9 cellular contexts compared by ENCODE assay signal in genomic region chr4:114598191-114599121, GRCh38. TPM values are rescaled to one million over a fixed set of nuclear protein-coding genes. Genes with fewer than 3 reads are reported as not detected.
DNase-seq lines count a peak whose midpoint lies in the region; ATAC-seq, FAIRE-seq and TF ChIP-seq lines count a peak whose summit lies in the region.
"Had no signal": no experiment of that assay in that cellular context is flagged by ENCODE, and none has a peak within 500 bp of the region (broad histone marks: within the 10 kb centered on the region; RNA-seq: fewer than 3 reads in every experiment).

Gene UGT8, plus strand, starts transcription at chr4:114598807. Its CDS starts 24,074 bp downstream, at chr4:114622881.

- no peak within 1 kb of the TSS for H3K27ac Mint-ChIP-seq in stimulated activated naive CD8-positive, alpha-beta T cell treated with anti-CD3 and anti-CD28 coated beads, Interleukin-15, amount 100 ng/mL, for 72 hours

- peaks cover 56% of the 10 kb centered on the region for H3K27me3 Mint-ChIP-seq in stimulated activated naive CD8-positive, alpha-beta T cell treated with anti-CD3 and anti-CD28 coated beads, Interleukin-15, amount 100 ng/mL, for 72 hours

- DNase-seq in GM12891 (ENCODE audit: insufficient read length, low spot score) (peak; percentile 25), NCI-H1436 treated with DMSO at 0.1 percent for 48 hours (lab: John Stamatoyannopoulos, UW) (peak; percentile 7), epithelial cell of proximal tubule (ENCODE audit: low read depth) (no peak), mucosa of gallbladder (ENCODE audit: low spot score) (peak; percentile 62), D721Med (ENCODE audit: insufficient read length, low spot score) (no peak)
- peak; percentile 65 for DNase-seq in activated CD4-positive, alpha-beta T cell treated with anti-CD3 and anti-CD28 coated beads for 48 hours
- peak; percentile 26 to 41 for DNase-seq in stimulated activated naive CD8-positive, alpha-beta T cell treated with anti-CD3 and anti-CD28 coated beads, Interleukin-15, amount 100 ng/mL, for 72 hours

- H3K4me1 Mint-ChIP-seq in stimulated activated naive CD8-positive, alpha-beta T cell treated with anti-CD3 and anti-CD28 coated beads, Interleukin-15, amount 100 ng/mL, for 72 hours, result peaks cover 20% of the 10 kb centered on the region

- H3K4me3 Mint-ChIP-seq in stimulated activated naive CD8-positive, alpha-beta T cell treated with anti-CD3 and anti-CD28 coated beads, Interleukin-15, amount 100 ng/mL, for 72 hours, result peak within 1 kb of the TSS; percentile 76 to 83

- peak; percentile 41 for ATAC-seq in HG02571 (IDR thresholded peaks at IDR 0.05; ENCODE audit: unreplicated experiment)
- peak; percentile 72 for ATAC-seq in stimulated activated naive CD8-positive, alpha-beta T cell treated with anti-CD3 and anti-CD28 coated beads, Interleukin-15, amount 100 ng/mL, for 72 hours

- peak within 1 kb of the TSS; percentile 84 for H3K4me3 ChIP-seq in epithelial cell of proximal tubule (ENCODE audit: low read depth, low read length)

- no peak for TF ChIP-seq POLR2A in GM12891 (IDR thresholded peaks at IDR 0.05; ENCODE audit: low read depth, low read length)

- TF ChIP-seq CTCF in epithelial cell of proximal tubule (conservative IDR thresholded peaks at IDR 0.05; ENCODE audit: low read depth, low read length), result no peak
- no peak for TF ChIP-seq CTCF in D721Med (IDR thresholded peaks at IDR 0.05; ENCODE audit: insufficient read depth, missing control alignments)

- H3K9me3 Mint-ChIP-seq in stimulated activated naive CD8-positive, alpha-beta T cell treated with anti-CD3 and anti-CD28 coated beads, Interleukin-15, amount 100 ng/mL, for 72 hours, result no peaks in the 10 kb centered on the region

- FAIRE-seq in GM12891 (lab: Jason Lieb, UNC) (peak; percentile 84), D721Med (lab: Jason Lieb, UNC) (no peak)
- FAIRE-seq: endometrium had no signal

TF ChIP-seq in GM12891, 5 proteins besides CTCF, POLR2A, EP300 and RAD21:
- TF ChIP-seq PAX5 (IDR thresholded peaks at IDR 0.05; ENCODE audit: insufficient read depth, low read length, severe bottlenecking) (no peak), POU2F2 (IDR thresholded peaks at IDR 0.05; ENCODE audit: low read depth, low read length) (no peak), POLR2AphosphoS5 (IDR thresholded peaks at IDR 0.05; ENCODE audit: low read depth, low read length) (no peak), TAF1 (IDR thresholded peaks at IDR 0.05; ENCODE audit: low read depth, low read length) (no peak), SPI1 (IDR thresholded peaks at IDR 0.05; ENCODE audit: low read depth, low read length) (no peak)

RNA-seq across cellular contexts. Expression of gene UGT8, which starts in this region (rescaled TPM):
- 0.19 TPM for polyA plus RNA-seq in GM12891 (2012; ENCODE audit: low read depth, missing spikeins)
- total RNA-seq in epithelial cell of proximal tubule, result 11.6 and 17.6 TPM in 2 replicates
- 72.8 TPM for total RNA-seq in mucosa of gallbladder

Comparison
In these comparisons a context has a peak if more than half of its experiments do, and no peak if none do; other contexts are left out.
1. DNase-seq: peak in GM12891 (single experiment), NCI-H1436 treated with DMSO at 0.1 percent for 48 hours (single experiment), activated CD4-positive, alpha-beta T cell treated with anti-CD3 and anti-CD28 coated beads for 48 hours (single experiment), mucosa of gallbladder (single experiment) and stimulated activated naive CD8-positive, alpha-beta T cell treated with anti-CD3 and anti-CD28 coated beads, Interleukin-15, amount 100 ng/mL, for 72 hours (2 of 2); none in epithelial cell of proximal tubule (single experiment) and D721Med (single experiment).